Comparison of ENCODE assay signal across 18 cellular contexts in genomic region chr2:113754160-113754559, GRCh38. TPM values are rescaled to one million over a fixed set of nuclear protein-coding genes. Genes with fewer than 3 reads are reported as not detected.
DNase-seq lines count a peak whose midpoint lies in the region; ATAC-seq and TF ChIP-seq lines count a peak whose summit lies in the region.
"Had no signal": no experiment of that assay in that cellular context is flagged by ENCODE, and none has a peak within 500 bp of the region (broad histone marks: within the 10 kb centered on the region; RNA-seq: fewer than 3 reads in every experiment).

No MANE protein-coding gene starts in this region.

- H3K36me3 Mint-ChIP-seq in activated naive CD4-positive, alpha-beta T cell treated with anti-CD3 and anti-CD28 coated beads, Interleukin-2, amount 50 U/mL, for 24 hours, result peaks cover 14% of the 10 kb centered on the region

- H3K4me3 Mint-ChIP-seq in activated naive CD4-positive, alpha-beta T cell treated with anti-CD3 and anti-CD28 coated beads, Interleukin-2, amount 50 U/mL, for 24 hours, result peak overlapping the region; percentile 99

- TF ChIP-seq CTCF in NB4 (IDR thresholded peaks at IDR 0.05; ENCODE audit: low read depth, low read length) (no peak), dorsolateral prefrontal cortex (IDR thresholded peaks at IDR 0.05 in 54 of 56, conservative IDR thresholded peaks at IDR 0.05 in 2 of 56; ENCODE audit: low read depth in 1 of 56, partially characterized antibody in 56 of 56) (no peak)

- H3K9me3 ChIP-seq in skeletal muscle satellite cell (replicated peaks; ENCODE audit: low read length), result no peaks in the 10 kb centered on the region
- H3K9me3 ChIP-seq: MG63 had no signal

- intact Hi-C loops in dorsolateral prefrontal cortex (cut with DNase I), result no loop called here

- H3K4me2 ChIP-seq in skeletal muscle satellite cell (ENCODE audit: low read length), result peak overlapping the region; percentile 82

- H3K27me3 ChIP-seq in dorsolateral prefrontal cortex, result no peaks in the 10 kb centered on the region
- no peaks in the 10 kb centered on the region for H3K27me3 ChIP-seq in skeletal muscle satellite cell (ENCODE audit: control insufficient read depth, insufficient read depth, low read length)
- H3K27me3 ChIP-seq: MG63 had no signal

- no peak overlapping the region for H3K9ac ChIP-seq in skeletal muscle satellite cell (ENCODE audit: low read depth, low read length)

- no peak overlapping the region for H3K27ac Mint-ChIP-seq in activated naive CD4-positive, alpha-beta T cell treated with anti-CD3 and anti-CD28 coated beads, Interleukin-2, amount 50 U/mL, for 24 hours
- H3K27ac Mint-ChIP-seq: activated CD4-positive, alpha-beta T cell treated with anti-CD3 and anti-CD28 coated beads for 36 hours; activated naive CD8-positive, alpha-beta T cell treated with anti-CD3 and anti-CD28 coated beads for 36 hours had no signal

- peaks cover 12% of the 10 kb centered on the region for H3K4me1 ChIP-seq in skeletal muscle satellite cell (ENCODE audit: control insufficient read depth, insufficient read depth, low read length)

- H3K4me3 ChIP-seq in NB4 (ENCODE audit: low read depth, low read length), result peak overlapping the region; percentile 88
- peak overlapping the region in 33 of 59 donors; percentile 60 to 99 (median 97) for H3K4me3 ChIP-seq in dorsolateral prefrontal cortex
- H3K4me3 ChIP-seq in skeletal muscle satellite cell (ENCODE audit: low read length), result peak overlapping the region; percentile 98

- DNase-seq in activated naive CD4-positive, alpha-beta T cell (lab: John Stamatoyannopoulos, UW), result no peak
- DNase-seq in NB4 (ENCODE audit: low read depth) (no peak), dorsolateral prefrontal cortex (no peak), CD1c-positive myeloid dendritic cell (ENCODE audit: extremely low spot score) (no peak)
- DNase-seq: activated CD4-positive, alpha-beta T cell treated with anti-CD3 and anti-CD28 coated beads for 36 hours; activated CD8-positive, alpha-beta memory T cell treated with anti-CD3 and anti-CD28 coated beads, Interleukin-2, amount 50 U/mL, for 48 hours; activated naive CD8-positive, alpha-beta T cell treated with anti-CD3 and anti-CD28 coated beads for 36 hours; cerebellar nuclear complex; head of caudate nucleus; MG63; NCI-H2081 treated with DMSO at 0.1 percent for 48 hours; Right ventricle myocardium superior; stimulated activated CD4-positive, alpha-beta T cell treated with anti-CD3 and anti-CD28 coated beads, Interleukin-15, amount 100 ng/mL, for 24 hours had no signal

- H3K27me3 Mint-ChIP-seq in activated naive CD4-positive, alpha-beta T cell treated with anti-CD3 and anti-CD28 coated beads, Interleukin-2, amount 50 U/mL, for 24 hours, result no peaks in the 10 kb centered on the region
- H3K27me3 Mint-ChIP-seq: activated CD4-positive, alpha-beta T cell treated with anti-CD3 and anti-CD28 coated beads for 36 hours; activated naive CD8-positive, alpha-beta T cell treated with anti-CD3 and anti-CD28 coated beads for 36 hours; progenitor cell of endocrine pancreas had no signal

- H3K36me3 ChIP-seq in skeletal muscle satellite cell (ENCODE audit: insufficient read depth, low read length), result peaks cover 25% of the 10 kb centered on the region

- no peaks in the 10 kb centered on the region for H3K9me3 Mint-ChIP-seq in activated naive CD4-positive, alpha-beta T cell treated with anti-CD3 and anti-CD28 coated beads, Interleukin-2, amount 50 U/mL, for 24 hours
- H3K9me3 Mint-ChIP-seq: activated naive CD8-positive, alpha-beta T cell treated with anti-CD3 and anti-CD28 coated beads for 36 hours had no signal

- TF ChIP-seq POLR2A in NB4 (IDR thresholded peaks at IDR 0.05; ENCODE audit: extremely low read depth, insufficient read length), result no peak

- no peak for ATAC-seq in GM21737 (IDR thresholded peaks at IDR 0.05; ENCODE audit: unreplicated experiment)
- no peak for ATAC-seq in HG03442 (IDR thresholded peaks at IDR 0.05; ENCODE audit: unreplicated experiment)
- ATAC-seq: activated CD4-positive, alpha-beta T cell treated with anti-CD3 and anti-CD28 coated beads for 36 hours had no signal

- peaks cover 35% of the 10 kb centered on the region for H3K4me1 Mint-ChIP-seq in activated naive CD4-positive, alpha-beta T cell treated with anti-CD3 and anti-CD28 coated beads, Interleukin-2, amount 50 U/mL, for 24 hours

- H3K27ac ChIP-seq in dorsolateral prefrontal cortex, result no peak overlapping the region

RNA-seq across cellular contexts. Expression of gene SLC35F5, which starts 2.3 kb away (rescaled TPM):
- total RNA-seq in dorsolateral prefrontal cortex, result 10 to 100 TPM; 30.6 to 64.6 (median 45.6) TPM
- total RNA-seq in skeletal muscle satellite cell (2012; rRNA removed), result 100 and 109 TPM in 2 replicates
